24 cellular contexts compared by ENCODE assay signal in genomic region chr6:24476631-24477030, GRCh38. TPM values are rescaled to one million over a fixed set of nuclear protein-coding genes. Genes with fewer than 3 reads are reported as not detected.
DNase-seq lines count a peak whose midpoint lies in the region; ATAC-seq and TF ChIP-seq lines count a peak whose summit lies in the region.
"Had no signal": no experiment of that assay in that cellular context is flagged by ENCODE, and none has a peak within 500 bp of the region (broad histone marks: within the 10 kb centered on the region; RNA-seq: fewer than 3 reads in every experiment).

No MANE protein-coding gene starts in this region.

- intact Hi-C loops in esophagus muscularis mucosa (cut with DNase I) = no loop called here

- no peaks in the 10 kb centered on the region for H3K9me3 ChIP-seq in WERI-Rb-1 (ENCODE audit: severe bottlenecking)
- H3K9me3 ChIP-seq in esophagus muscularis mucosa = no peaks in the 10 kb centered on the region
- H3K9me3 ChIP-seq in osteoblast (ENCODE audit: low read depth, low read length) = no peaks in the 10 kb centered on the region
- no peaks in the 10 kb centered on the region for H3K9me3 ChIP-seq in subcutaneous abdominal adipose tissue (ENCODE audit: control insufficient read depth in 5 of 5, low read length in 5 of 5)
- H3K9me3 ChIP-seq: BE2C, BLaER1 had no signal

- ATAC-seq in GM19463 (IDR thresholded peaks at IDR 0.05; ENCODE audit: unreplicated experiment) = no peak
- ATAC-seq: GM12878 had no signal

- H3K27me3 ChIP-seq in WERI-Rb-1 (ENCODE audit: insufficient read depth, low read depth, severe bottlenecking) (no peaks in the 10 kb centered on the region), esophagus muscularis mucosa (no peaks in the 10 kb centered on the region), osteoblast (ENCODE audit: insufficient read depth, low read length) (no peaks in the 10 kb centered on the region), subcutaneous abdominal adipose tissue (ENCODE audit: control insufficient read depth in 5 of 5, insufficient read depth in 4 of 5, low read length in 5 of 5) (no peaks in the 10 kb centered on the region)
- H3K27me3 ChIP-seq: BE2C, BLaER1 had no signal

- TF ChIP-seq CTCF in WERI-Rb-1 (IDR thresholded peaks at IDR 0.05; ENCODE audit: low read depth, low read length) (no peak), esophagus muscularis mucosa (IDR thresholded peaks at IDR 0.05) (no peak), osteoblast (IDR thresholded peaks at IDR 0.05; ENCODE audit: extremely low read depth, low read depth, low read length) (no peak)

- no peak for TF ChIP-seq POLR2A in esophagus muscularis mucosa (IDR thresholded peaks at IDR 0.05; ENCODE audit: low read depth)

- no peaks in the 10 kb centered on the region for H3K79me2 ChIP-seq in osteoblast (ENCODE audit: insufficient read depth, low read length)

- DNase-seq in WERI-Rb-1 = peak; percentile 6
- peak; percentile 53 for DNase-seq in esophagus muscularis mucosa (ENCODE audit: extremely low spot score)
- DNase-seq in osteoblast (ENCODE audit: insufficient read length, low spot score, missing footprints) = no peak
- no peak for DNase-seq in stimulated activated CD4-positive, alpha-beta T cell treated with anti-CD3 and anti-CD28 coated beads, Interleukin-4, amount 100 ng/mL, for 1 hour
- DNase-seq in T-helper 9 cell = no peak
- DNase-seq: 8988T; ACHN; BE2C; C1 segment of cervical spinal cord; CD4-positive, alpha-beta memory T cell; CD4-positive, CD25-positive, alpha-beta regulatory T cell; CD8-positive, alpha-beta memory T cell; COR-L47; DMS 273 treated with DMSO at 0.1 percent for 48 hours; DMS153; DMS53; DMS79; DND-41; EL; GDM1 had no signal

- WGBS in esophagus muscularis mucosa = 94% methylated on average over 6 of the region's 6 CpGs

- H3K4me3 ChIP-seq in WERI-Rb-1 (ENCODE audit: low read depth, low read length) = no peak overlapping the region
- H3K4me3 ChIP-seq in esophagus muscularis mucosa = no peak overlapping the region
- H3K4me3 ChIP-seq in osteoblast (ENCODE audit: insufficient read depth, low read length) = no peak overlapping the region
- H3K4me3 ChIP-seq in subcutaneous abdominal adipose tissue (ENCODE audit: low read depth in 1 of 5, low read length in 5 of 5) = no peak overlapping the region
- H3K4me3 ChIP-seq: BLaER1, GM12878 had no signal

- no peaks in the 10 kb centered on the region for H4K20me1 ChIP-seq in osteoblast (ENCODE audit: insufficient read depth, low read length)
- H4K20me1 ChIP-seq: BLaER1 had no signal

- H2AFZ ChIP-seq in osteoblast (ENCODE audit: low read length) = peak overlapping the region; percentile 61

- H3K4me1 ChIP-seq in esophagus muscularis mucosa = peaks cover 0 to 6% (median 0%) of the 10 kb centered on the region in 4 donors
- peaks cover 6% of the 10 kb centered on the region for H3K4me1 ChIP-seq in osteoblast (ENCODE audit: insufficient read depth, low read length)
- H3K4me1 ChIP-seq in subcutaneous abdominal adipose tissue (ENCODE audit: control insufficient read depth in 5 of 5, insufficient read depth in 5 of 5, low read length in 5 of 5) = peaks cover 0 to 13% (median 8%) of the 10 kb centered on the region in 5 donors
- H3K4me1 ChIP-seq: BE2C, BLaER1 had no signal

- H3K4me2 ChIP-seq in osteoblast (ENCODE audit: insufficient read depth, low read length) = no peak overlapping the region
- H3K4me2 ChIP-seq: BLaER1 had no signal

- no peak for TF ChIP-seq EP300 in esophagus muscularis mucosa (IDR thresholded peaks at IDR 0.05)

- H3K36me3 ChIP-seq in WERI-Rb-1 (peaks cover 3% of the 10 kb centered on the region; the same call in 1 of the 2 replicates), esophagus muscularis mucosa (peaks cover 0 to 5% (median 0%) of the 10 kb centered on the region in 4 donors), osteoblast (ENCODE audit: insufficient read depth, low read length) (no peaks in the 10 kb centered on the region), subcutaneous abdominal adipose tissue (ENCODE audit: control insufficient read depth in 5 of 5, insufficient read depth in 5 of 5, low read length in 5 of 5) (no peaks in the 10 kb centered on the region)
- H3K36me3 ChIP-seq: BE2C, BLaER1 had no signal

- H3K9ac ChIP-seq in subcutaneous abdominal adipose tissue (ENCODE audit: low read length in 5 of 5) = peak overlapping the region in 1 of 5 donors; percentile 60
- H3K9ac ChIP-seq: BLaER1 had no signal

- H3K27ac ChIP-seq in WERI-Rb-1 = peak overlapping the region; percentile 71
- H3K27ac ChIP-seq in esophagus muscularis mucosa (replicated peaks in 1 of 4) = no peak overlapping the region
- H3K27ac ChIP-seq in osteoblast (ENCODE audit: low read depth, low read length) = no peak overlapping the region
- H3K27ac ChIP-seq in subcutaneous abdominal adipose tissue (ENCODE audit: low read depth, low read length) = peak overlapping the region; percentile 73
- H3K27ac ChIP-seq: BLaER1 had no signal

RNA-seq across cellular contexts. Expression of gene GPLD1, which starts 12.7 kb away (rescaled TPM):
- total RNA-seq in esophagus muscularis mucosa (1 to 10 TPM; 3.8 to 5.3 (median 4.1) TPM), osteoblast (0.72 and 0.88 TPM in 2 replicates)

RNA-seq across cellular contexts. Expression of gene ALDH5A1, which starts 18.1 kb away (rescaled TPM):
- total RNA-seq in esophagus muscularis mucosa (1 to 10 TPM; 2.5 to 3.5 (median 3.3) TPM), osteoblast (1.8 and 2.2 TPM in 2 replicates)

Comparison
In these comparisons a context has a peak if more than half of its experiments do, and no peak if none do; other contexts are left out.
1. DNase-seq: peak in WERI-Rb-1 (single experiment) and esophagus muscularis mucosa (single experiment); none in osteoblast (single experiment), stimulated activated CD4-positive, alpha-beta T cell treated with anti-CD3 and anti-CD28 coated beads, Interleukin-4, amount 100 ng/mL, for 1 hour (single experiment) and T-helper 9 cell (single experiment).
2. H3K27ac ChIP-seq: peak in WERI-Rb-1 (single experiment) and subcutaneous abdominal adipose tissue (single experiment); none in esophagus muscularis mucosa (0 of 4) and osteoblast (single experiment).